ENCODE assay signal across 16 cellular contexts in genomic region chr13:112592647-112593046, GRCh38. TPM values are rescaled to one million over a fixed set of nuclear protein-coding genes. Genes with fewer than 3 reads are reported as not detected.
DNase-seq lines count a peak whose midpoint lies in the region; ATAC-seq and TF ChIP-seq lines count a peak whose summit lies in the region.
"Had no signal": no experiment of that assay in that cellular context is flagged by ENCODE, and none has a peak within 500 bp of the region (broad histone marks: within the 10 kb centered on the region; RNA-seq: fewer than 3 reads in every experiment).

No MANE protein-coding gene starts in this region.

- H3K36me3 Mint-ChIP-seq in GM23338 (ENCODE audit: low read depth) (peaks cover 3% of the 10 kb centered on the region; the same call in 2 of the 3 replicates), progenitor cell of endocrine pancreas (ENCODE audit: insufficient read depth) (peaks cover 2% of the 10 kb centered on the region)
- H3K36me3 Mint-ChIP-seq in activated CD8-positive, alpha-beta T cell treated with anti-CD3 and anti-CD28 coated beads for 36 hours (ENCODE audit: low read depth): peaks cover 7% of the 10 kb centered on the region
- H3K36me3 Mint-ChIP-seq: CD14-positive monocyte; CD8-positive, alpha-beta T cell had no signal

- peak overlapping the region; percentile 44; the same call in 1 of the 2 replicates for H3K9ac ChIP-seq in MM.1S (ENCODE audit: low read length)

- H3K27ac ChIP-seq in GM23338 (ENCODE audit: low read depth): no peak overlapping the region
- H3K27ac ChIP-seq in MM.1S (ENCODE audit: low read length): peak overlapping the region; percentile 71; the same call in 1 of the 2 replicates
- H3K27ac ChIP-seq: HL-60 had no signal

- TF ChIP-seq CTCF in GM23338 (conservative IDR thresholded peaks at IDR 0.05; ENCODE audit: low read depth in 2 of 2) (no peak), MM.1S (IDR thresholded peaks at IDR 0.05; ENCODE audit: low read length) (no peak), epithelial cell of esophagus (IDR thresholded peaks at IDR 0.05; ENCODE audit: insufficient read depth, low read depth, low read length, missing control alignments) (no peak), progenitor cell of endocrine pancreas (IDR thresholded peaks at IDR 0.05; ENCODE audit: unreplicated experiment) (no peak)
- no peak for TF ChIP-seq CTCF in activated CD8-positive, alpha-beta T cell treated with anti-CD3 and anti-CD28 coated beads for 36 hours (IDR thresholded peaks at IDR 0.05)

- H3K27me3 ChIP-seq in GM23338 (ENCODE audit: insufficient read depth) (no peaks in the 10 kb centered on the region), MM.1S (replicated peaks; ENCODE audit: insufficient read depth, low read length) (no peaks in the 10 kb centered on the region)

- DNase-seq in GM23338 (ENCODE audit: low spot score) (no peak), MM.1S (peak; percentile 17), epithelial cell of esophagus (ENCODE audit: low read depth) (peak; percentile 27), left lobe of liver (ENCODE audit: low spot score) (peak; percentile 62), superior temporal gyrus (ENCODE audit: extremely low spot score) (no peak), progenitor cell of endocrine pancreas (ENCODE audit: low spot score, unreplicated experiment) (no peak)
- no peak for DNase-seq in activated CD8-positive, alpha-beta T cell treated with anti-CD3 and anti-CD28 coated beads for 36 hours
- DNase-seq: CD8-positive, alpha-beta T cell; COR-L47; DND-41; GDM1; HCEC 1CT; HFFc6 had no signal

- CTCF ChIA-PET in activated CD8-positive, alpha-beta T cell treated with anti-CD3 and anti-CD28 coated beads for 36 hours (lab: Charles Lee): no interaction called here

- no peak overlapping the region for H3K27ac Mint-ChIP-seq in GM23338
- no peak overlapping the region for H3K27ac Mint-ChIP-seq in progenitor cell of endocrine pancreas
- no peak overlapping the region for H3K27ac Mint-ChIP-seq in activated CD8-positive, alpha-beta T cell treated with anti-CD3 and anti-CD28 coated beads for 36 hours
- H3K27ac Mint-ChIP-seq: CD8-positive, alpha-beta T cell; HFFc6 had no signal

- no peak overlapping the region for H3K4me3 Mint-ChIP-seq in GM23338
- no peak overlapping the region for H3K4me3 Mint-ChIP-seq in progenitor cell of endocrine pancreas (ENCODE audit: low read depth)
- H3K4me3 Mint-ChIP-seq in activated CD8-positive, alpha-beta T cell treated with anti-CD3 and anti-CD28 coated beads for 36 hours: no peak overlapping the region
- H3K4me3 Mint-ChIP-seq: CD8-positive, alpha-beta T cell; HFFc6 had no signal

- H3K36me3 ChIP-seq in GM23338 (ENCODE audit: insufficient read depth) (no peaks in the 10 kb centered on the region; the same call in 1 of the 2 replicates), MM.1S (replicated peaks; ENCODE audit: insufficient read depth, low read length) (no peaks in the 10 kb centered on the region)

- intact Hi-C loops in activated CD8-positive, alpha-beta T cell treated with anti-CD3 and anti-CD28 coated beads for 36 hours (cut with micrococcal nuclease): no loop called here

- H3K9me3 ChIP-seq in MM.1S (replicated peaks; ENCODE audit: insufficient read depth, low read length): no peaks in the 10 kb centered on the region

- H3F3A ChIP-seq in GM23338 (replicated peaks; ENCODE audit: low read depth) (no peaks in the 10 kb centered on the region), MM.1S (ENCODE audit: insufficient read depth, low read length) (peaks cover 17% of the 10 kb centered on the region)

- H3K9me2 ChIP-seq in GM23338 (ENCODE audit: insufficient read depth): no peaks in the 10 kb centered on the region
- H3K9me2 ChIP-seq in MM.1S (replicated peaks; ENCODE audit: insufficient read depth, low read length): no peaks in the 10 kb centered on the region

- H3K4me1 Mint-ChIP-seq in GM23338 (peaks cover 12% of the 10 kb centered on the region), progenitor cell of endocrine pancreas (ENCODE audit: low read depth) (peaks cover 9% of the 10 kb centered on the region)
- peaks cover 25% of the 10 kb centered on the region for H3K4me1 Mint-ChIP-seq in activated CD8-positive, alpha-beta T cell treated with anti-CD3 and anti-CD28 coated beads for 36 hours (ENCODE audit: low read depth)

- no peaks in the 10 kb centered on the region for H4K20me1 ChIP-seq in GM23338 (replicated peaks; ENCODE audit: insufficient read depth)
- H4K20me1 ChIP-seq in MM.1S (ENCODE audit: insufficient read depth, low read length): no peaks in the 10 kb centered on the region

- ATAC-seq in GM23338: no peak
- ATAC-seq in left lobe of liver: peak; percentile 39
- no peak for ATAC-seq in HG02870 (IDR thresholded peaks at IDR 0.05; ENCODE audit: unreplicated experiment)
- ATAC-seq in activated CD8-positive, alpha-beta T cell treated with anti-CD3 and anti-CD28 coated beads for 36 hours: no peak
- ATAC-seq: CD8-positive, alpha-beta T cell had no signal

- no peaks in the 10 kb centered on the region for H3K79me2 ChIP-seq in GM23338 (replicated peaks; ENCODE audit: insufficient read depth)
- peaks cover 10% of the 10 kb centered on the region for H3K79me2 ChIP-seq in MM.1S (ENCODE audit: low read length)

- H3K4me1 ChIP-seq in GM23338 (ENCODE audit: insufficient read depth) (peaks cover 5% of the 10 kb centered on the region; the same call in 1 of the 2 replicates), MM.1S (ENCODE audit: low read length) (peaks cover 27% of the 10 kb centered on the region)

- no peak overlapping the region for H3K4me3 ChIP-seq in GM23338
- no peak overlapping the region for H3K4me3 ChIP-seq in MM.1S (ENCODE audit: low read length)
- H3K4me3 ChIP-seq in epithelial cell of esophagus (ENCODE audit: low read length): no peak overlapping the region

- H3K27me3 Mint-ChIP-seq in GM23338 (ENCODE audit: insufficient read depth, low read depth, poor library complexity): peaks cover 2% of the 10 kb centered on the region
- H3K27me3 Mint-ChIP-seq in progenitor cell of endocrine pancreas: peaks cover 5% of the 10 kb centered on the region
- H3K27me3 Mint-ChIP-seq in activated CD8-positive, alpha-beta T cell treated with anti-CD3 and anti-CD28 coated beads for 36 hours: peaks cover 7% of the 10 kb centered on the region

- H3K4me2 ChIP-seq in GM23338 (no peak overlapping the region), MM.1S (ENCODE audit: low read depth, low read length) (peak overlapping the region; percentile 61)

- 0 out of 2 replicates have a peak overlapping the region, but pooled peaks have one; percentile 57 for H2AFZ ChIP-seq in GM23338
- H2AFZ ChIP-seq in MM.1S (ENCODE audit: low read length): peak overlapping the region; percentile 73

- POLR2A ChIA-PET in activated CD8-positive, alpha-beta T cell treated with anti-CD3 and anti-CD28 coated beads for 36 hours (lab: Charles Lee): no interaction called here

- H3K9me3 Mint-ChIP-seq in GM23338 (0 out of 3 replicates have a peak, but pooled peaks cover 2% of the 10 kb centered on the region), progenitor cell of endocrine pancreas (ENCODE audit: low read depth) (peaks cover 10% of the 10 kb centered on the region)
- peaks cover 4% of the 10 kb centered on the region for H3K9me3 Mint-ChIP-seq in activated CD8-positive, alpha-beta T cell treated with anti-CD3 and anti-CD28 coated beads for 36 hours
- H3K9me3 Mint-ChIP-seq: HFFc6 had no signal

TF ChIP-seq in GM23338, 12 proteins besides CTCF, POLR2A, EP300 and RAD21:
- no peak for TF ChIP-seq CREB1 (CRISPR knock-in tag; IDR thresholded peaks at IDR 0.05; ENCODE audit: low read depth)

RNA-seq across cellular contexts. Expression of gene TUBGCP3, which starts 4.7 kb away (rescaled TPM):
- total RNA-seq in GM23338 (2014; rRNA removed; shearing (Covaris generic)): 36.4 and 40.2 TPM in 2 replicates
- 12.4 and 12.8 TPM in 2 replicates for polyA plus RNA-seq in GM23338 (2016; fragmentation: Nextera tagmentation; extraction: Ambion mirVana)
- total RNA-seq in left lobe of liver: 18.8 TPM
- 30.6 and 31.8 TPM in 2 replicates for total RNA-seq in progenitor cell of endocrine pancreas
- 10 to 100 TPM; 51.6 to 57.1 TPM for total RNA-seq in activated CD8-positive, alpha-beta T cell treated with anti-CD3 and anti-CD28 coated beads for 36 hours

Comparison
In these comparisons a context has a peak if more than half of its experiments do, and no peak if none do; other contexts are left out.
1. DNase-seq: peak in MM.1S (single experiment), epithelial cell of esophagus (single experiment) and left lobe of liver (single experiment); none in GM23338 (single experiment), superior temporal gyrus (single experiment), progenitor cell of endocrine pancreas (single experiment) and activated CD8-positive, alpha-beta T cell treated with anti-CD3 and anti-CD28 coated beads for 36 hours (single experiment).